ENCODE assay signal across 6 cellular contexts in genomic region chrX:153727108-153727931, GRCh38. TPM values are rescaled to one million over a fixed set of nuclear protein-coding genes. Genes with fewer than 3 reads are reported as not detected.
DNase-seq lines count a peak whose midpoint lies in the region; ATAC-seq and TF ChIP-seq lines count a peak whose summit lies in the region.

No MANE protein-coding gene starts in this region.

- H3K9me3 ChIP-seq in ascending aorta (no peaks in the 10 kb centered on the region), muscle layer of colon (ENCODE audit: low read length) (no peaks in the 10 kb centered on the region)

- H3K4me1 ChIP-seq in ascending aorta (peaks cover 8 to 26% of the 10 kb centered on the region in 2 donors), muscle layer of colon (ENCODE audit: insufficient read depth, low read length) (peaks cover 31% of the 10 kb centered on the region)

- no peak for TF ChIP-seq CTCF in ascending aorta (IDR thresholded peaks at IDR 0.05)

- no peak overlapping the region for H3K9ac ChIP-seq in muscle layer of colon (ENCODE audit: low read length)

- H3K36me3 ChIP-seq in ascending aorta (no peaks in the 10 kb centered on the region), muscle layer of colon (ENCODE audit: insufficient read depth, low read length) (peaks cover 9% of the 10 kb centered on the region)

- ATAC-seq in GM19467 (IDR thresholded peaks at IDR 0.05; ENCODE audit: unreplicated experiment) = no peak

- H3K4me3 ChIP-seq in ascending aorta (peak overlapping the region; percentile 27 to 69), muscle layer of colon (ENCODE audit: low read depth in 1 of 2, low read length in 2 of 2) (peak overlapping the region in 1 of 2 donors; percentile 43)

- H3K27ac ChIP-seq in ascending aorta (peak overlapping the region; percentile 88 to 89), muscle layer of colon (ENCODE audit: low read depth, low read length) (peak overlapping the region; percentile 72)

- H3K27me3 ChIP-seq in ascending aorta = no peaks in the 10 kb centered on the region
- no peaks in the 10 kb centered on the region for H3K27me3 ChIP-seq in muscle layer of colon (ENCODE audit: control insufficient read depth in 1 of 2, insufficient read depth in 2 of 2, low read length in 2 of 2)

- peak; percentile 40 for DNase-seq in DMS53 (lab: John Stamatoyannopoulos, UW)
- DNase-seq in DMS53 treated with DMSO at 0.1 percent for 48 hours (lab: John Stamatoyannopoulos, UW; ENCODE audit: unreplicated experiment) = no peak
- DNase-seq in ascending aorta (ENCODE audit: low spot score in 2 of 2) = peak in 1 of 2 donors; percentile 81
- DNase-seq in activated effector memory CD4-positive, alpha-beta T cell treated with Interleukin-2 at 50 U/mL for 16 hours = no peak

- intact Hi-C loops in ascending aorta (cut with DNase I) = no loop called here

RNA-seq across cellular contexts. Expression of gene ABCD1, which starts 2.7 kb away (rescaled TPM):
- 14.7 TPM for total RNA-seq in ascending aorta

RNA-seq across cellular contexts. Expression of gene BCAP31, which starts 3.1 kb away (rescaled TPM):
- 63.0 TPM for total RNA-seq in ascending aorta

RNA-seq across cellular contexts. Expression of gene PLXNB3, which starts 36.7 kb away (rescaled TPM):
- total RNA-seq in ascending aorta = 99.1 TPM

RNA-seq across cellular contexts. Expression of gene SLC6A8, which starts 39.6 kb away (rescaled TPM):
- 44.2 TPM for total RNA-seq in ascending aorta

RNA-seq across cellular contexts. Expression of gene SRPK3, which starts 53.5 kb away (rescaled TPM):
- total RNA-seq in ascending aorta = 4.5 TPM
